ENCODE assay signal across 36 cellular contexts in genomic region chr12:16282978-16283377, GRCh38. TPM values are rescaled to one million over a fixed set of nuclear protein-coding genes. Genes with fewer than 3 reads are reported as not detected.
"Had no signal": no experiment of that assay in that cellular context is flagged by ENCODE, and none has a peak within 500 bp of the region (broad histone marks: within the 10 kb centered on the region; RNA-seq: fewer than 3 reads in every experiment).

No MANE protein-coding gene starts in this region.

- H3K27ac ChIP-seq: adrenal gland, body of pancreas, esophagus muscularis mucosa, foreskin keratinocyte, gastrocnemius medialis, heart left ventricle had no signal

- H3K36me3 ChIP-seq: adrenal gland, esophagus muscularis mucosa, gastrocnemius medialis, heart left ventricle had no signal

- H3K36me3 Mint-ChIP-seq: activated CD4-positive, alpha-beta memory T cell treated with anti-CD3 and anti-CD28 coated beads for 36 hours; activated CD8-positive, alpha-beta memory T cell treated with anti-CD3 and anti-CD28 coated beads, Interleukin-2, amount 10 ng/mL, durations not matched to agents 7 days and 5 days; activated naive CD4-positive, alpha-beta T cell treated with anti-CD3 and anti-CD28 coated beads, Interleukin-2, amount 50 U/mL, for 24 hours; activated naive CD8-positive, alpha-beta T cell treated with anti-CD3 and anti-CD28 coated beads for 36 hours had no signal

- H3K4me3 Mint-ChIP-seq: activated CD4-positive, alpha-beta memory T cell treated with anti-CD3 and anti-CD28 coated beads for 36 hours; activated CD4-positive, alpha-beta T cell treated with anti-CD3 and anti-CD28 coated beads for 36 hours; activated CD4-positive, alpha-beta T cell treated with anti-CD3 and anti-CD28 coated beads, Interleukin-2, amount 10 ng/mL, durations not matched to agents 24 days and 14 days; activated CD8-positive, alpha-beta memory T cell treated with anti-CD3 and anti-CD28 coated beads, Interleukin-2, amount 10 ng/mL, durations not matched to agents 7 days and 5 days; activated CD8-positive, alpha-beta T cell treated with anti-CD3 and anti-CD28 coated beads, Interleukin-2, amount 10 ng/mL, durations not matched to agents 7 days and 5 days; activated naive CD4-positive, alpha-beta T cell treated with anti-CD3 and anti-CD28 coated beads for 36 hours; activated naive CD4-positive, alpha-beta T cell treated with anti-CD3 and anti-CD28 coated beads, Interleukin-2, amount 50 U/mL, for 24 hours; activated naive CD8-positive, alpha-beta T cell treated with anti-CD3 and anti-CD28 coated beads for 36 hours; activated naive CD8-positive, alpha-beta T cell treated with anti-CD3 and anti-CD28 coated beads, Interleukin-2, amount 50 U/mL, for 24 hours; activated T-helper 1 cell treated with anti-CD3 and anti-CD28 coated beads, Interleukin-12 subunit alpha, Interleukin-12 subunit beta, Interleukin-2, Interleukin-4 antibody, amounts not matched to agents 30 ng/mL and 10 ng/mL and 1 ng/mL, durations not matched to agents 14 hours and 24 hours and 36 hours; effector memory CD8-positive, alpha-beta T cell had no signal

- H3K27ac Mint-ChIP-seq: activated CD4-positive, alpha-beta memory T cell treated with anti-CD3 and anti-CD28 coated beads for 36 hours; activated CD4-positive, alpha-beta T cell treated with anti-CD3 and anti-CD28 coated beads for 36 hours; activated CD4-positive, alpha-beta T cell treated with anti-CD3 and anti-CD28 coated beads, Interleukin-2, amount 10 ng/mL, durations not matched to agents 24 days and 14 days; activated CD8-positive, alpha-beta memory T cell treated with anti-CD3 and anti-CD28 coated beads, Interleukin-2, amount 10 ng/mL, durations not matched to agents 7 days and 5 days; activated CD8-positive, alpha-beta T cell treated with anti-CD3 and anti-CD28 coated beads, Interleukin-2, amount 10 ng/mL, durations not matched to agents 7 days and 5 days; activated naive CD4-positive, alpha-beta T cell treated with anti-CD3 and anti-CD28 coated beads for 36 hours; activated naive CD4-positive, alpha-beta T cell treated with anti-CD3 and anti-CD28 coated beads, Interleukin-2, amount 50 U/mL, for 24 hours; activated naive CD8-positive, alpha-beta T cell treated with anti-CD3 and anti-CD28 coated beads for 36 hours; activated naive CD8-positive, alpha-beta T cell treated with anti-CD3 and anti-CD28 coated beads, Interleukin-2, amount 50 U/mL, for 24 hours; activated T-helper 1 cell treated with anti-CD3 and anti-CD28 coated beads, Interleukin-12 subunit alpha, Interleukin-12 subunit beta, Interleukin-2, Interleukin-4 antibody, amounts not matched to agents 30 ng/mL and 10 ng/mL and 1 ng/mL, durations not matched to agents 14 hours and 24 hours and 36 hours; activated T-helper 2 cell treated with anti-CD3 and anti-CD28 coated beads, Interferon-gamma antibody, Interleukin-2, Interleukin-4, amounts not matched to agents 10 μg/mL and 5 μg/mL and 100 μg/mL, durations not matched to agents 14 hours and 24 hours and 36 hours; effector memory CD8-positive, alpha-beta T cell had no signal

- H3K27me3 ChIP-seq: adrenal gland, body of pancreas, esophagus muscularis mucosa, foreskin keratinocyte, gastrocnemius medialis, heart left ventricle had no signal

- FAIRE-seq: colon had no signal

- H3K27me3 Mint-ChIP-seq: activated CD4-positive, alpha-beta memory T cell treated with anti-CD3 and anti-CD28 coated beads for 36 hours; activated CD4-positive, alpha-beta T cell treated with anti-CD3 and anti-CD28 coated beads for 36 hours; activated CD4-positive, alpha-beta T cell treated with anti-CD3 and anti-CD28 coated beads, Interleukin-2, amount 10 ng/mL, durations not matched to agents 24 days and 14 days; activated CD8-positive, alpha-beta memory T cell treated with anti-CD3 and anti-CD28 coated beads, Interleukin-2, amount 10 ng/mL, durations not matched to agents 7 days and 5 days; activated naive CD4-positive, alpha-beta T cell treated with anti-CD3 and anti-CD28 coated beads, Interleukin-2, amount 50 U/mL, for 24 hours; activated naive CD8-positive, alpha-beta T cell treated with anti-CD3 and anti-CD28 coated beads for 36 hours; activated naive CD8-positive, alpha-beta T cell treated with anti-CD3 and anti-CD28 coated beads, Interleukin-2, amount 50 U/mL, for 24 hours; effector memory CD8-positive, alpha-beta T cell had no signal

- H3K4me1 ChIP-seq: adrenal gland, body of pancreas, esophagus muscularis mucosa, foreskin keratinocyte, gastrocnemius medialis, heart left ventricle had no signal

- H3K9me3 ChIP-seq: adrenal gland, body of pancreas, esophagus muscularis mucosa, gastrocnemius medialis had no signal

- DNase-seq: activated CD4-positive, alpha-beta memory T cell treated with anti-CD3 and anti-CD28 coated beads for 36 hours; activated CD4-positive, alpha-beta T cell treated with anti-CD3 and anti-CD28 coated beads for 36 hours; activated CD4-positive, alpha-beta T cell treated with anti-CD3 and anti-CD28 coated beads, Interleukin-2, amount 10 ng/mL, durations not matched to agents 24 days and 14 days; activated CD4-positive, CD25-positive, alpha-beta regulatory T cell; activated CD4-positive, CD25-positive, alpha-beta regulatory T cell treated with anti-CD3 and anti-CD28 coated beads, Interleukin-2, amount 50 U/mL, for 72 hours; activated CD8-positive, alpha-beta memory T cell treated with anti-CD3 and anti-CD28 coated beads, Interleukin-2, amount 10 ng/mL, durations not matched to agents 7 days and 5 days; activated CD8-positive, alpha-beta memory T cell treated with anti-CD3 and anti-CD28 coated beads, Interleukin-2, amount 50 U/mL, for 4 hours; activated CD8-positive, alpha-beta T cell treated with anti-CD3 and anti-CD28 coated beads, Interleukin-2, amount 10 ng/mL, durations not matched to agents 7 days and 5 days; activated effector memory CD4-positive, alpha-beta T cell treated with anti-CD3 and anti-CD28 coated beads, Interleukin-2, amount 50 U/mL, for 16 hours; activated naive CD4-positive, alpha-beta T cell treated with anti-CD3 and anti-CD28 coated beads for 36 hours; activated naive CD8-positive, alpha-beta T cell treated with anti-CD3 and anti-CD28 coated beads for 36 hours; activated naive CD8-positive, alpha-beta T cell treated with anti-CD3 and anti-CD28 coated beads, Interleukin-2, amount 50 U/mL, for 24 hours; activated T-cell treated with anti-CD3 and anti-CD28 coated beads, Interleukin-2, amount 50 U/mL, for 1 hour; activated T-cell treated with anti-CD3 and anti-CD28 coated beads, Interleukin-2, amount 50 U/mL, for 48 hours; adrenal gland; amygdala; aorta; body of pancreas; caudate nucleus; cortex of kidney; dermis blood vessel endothelial cell; effector CD4-positive, alpha-beta T cell; effector memory CD8-positive, alpha-beta T cell; erythroblast; foreskin keratinocyte; gastrocnemius medialis; glutamatergic neuron; heart left ventricle; T-helper 2 cell had no signal

- H3K9me3 Mint-ChIP-seq: activated naive CD8-positive, alpha-beta T cell treated with anti-CD3 and anti-CD28 coated beads, Interleukin-2, amount 50 U/mL, for 24 hours had no signal

- ATAC-seq: activated CD4-positive, alpha-beta T cell treated with anti-CD3 and anti-CD28 coated beads for 36 hours; activated CD8-positive, alpha-beta memory T cell treated with anti-CD3 and anti-CD28 coated beads, Interleukin-2, amount 10 ng/mL, durations not matched to agents 7 days and 5 days; activated CD8-positive, alpha-beta T cell treated with anti-CD3 and anti-CD28 coated beads, Interleukin-2, amount 10 ng/mL, durations not matched to agents 7 days and 5 days; activated naive CD8-positive, alpha-beta T cell treated with anti-CD3 and anti-CD28 coated beads, Interleukin-2, amount 50 U/mL, for 24 hours; body of pancreas; effector memory CD8-positive, alpha-beta T cell; foreskin keratinocyte; gastrocnemius medialis; heart left ventricle had no signal

- H3K4me1 Mint-ChIP-seq: activated CD4-positive, alpha-beta T cell treated with anti-CD3 and anti-CD28 coated beads for 36 hours; activated CD4-positive, alpha-beta T cell treated with anti-CD3 and anti-CD28 coated beads, Interleukin-2, amount 10 ng/mL, durations not matched to agents 24 days and 14 days; activated CD8-positive, alpha-beta memory T cell treated with anti-CD3 and anti-CD28 coated beads, Interleukin-2, amount 10 ng/mL, durations not matched to agents 7 days and 5 days; activated naive CD4-positive, alpha-beta T cell treated with anti-CD3 and anti-CD28 coated beads, Interleukin-2, amount 50 U/mL, for 24 hours; activated naive CD8-positive, alpha-beta T cell treated with anti-CD3 and anti-CD28 coated beads for 36 hours; activated naive CD8-positive, alpha-beta T cell treated with anti-CD3 and anti-CD28 coated beads, Interleukin-2, amount 50 U/mL, for 24 hours had no signal

- H3K4me3 ChIP-seq: adrenal gland, body of pancreas, esophagus muscularis mucosa, gastrocnemius medialis, heart left ventricle had no signal

RNA-seq across cellular contexts. Expression of gene SLC15A5, which starts 5.5 kb away (rescaled TPM):
- total RNA-seq: activated CD4-positive, alpha-beta memory T cell treated with anti-CD3 and anti-CD28 coated beads for 36 hours; activated CD4-positive, alpha-beta T cell treated with anti-CD3 and anti-CD28 coated beads for 36 hours; activated CD4-positive, alpha-beta T cell treated with anti-CD3 and anti-CD28 coated beads, Interleukin-2, amount 10 ng/mL, durations not matched to agents 24 days and 14 days; activated CD8-positive, alpha-beta memory T cell treated with anti-CD3 and anti-CD28 coated beads for 36 hours; activated CD8-positive, alpha-beta memory T cell treated with anti-CD3 and anti-CD28 coated beads, Interleukin-2, amount 10 ng/mL, durations not matched to agents 7 days and 5 days; activated CD8-positive, alpha-beta T cell treated with anti-CD3 and anti-CD28 coated beads, Interleukin-2, amount 10 ng/mL, durations not matched to agents 7 days and 5 days; activated naive CD4-positive, alpha-beta T cell treated with anti-CD3 and anti-CD28 coated beads for 36 hours; activated naive CD8-positive, alpha-beta T cell treated with anti-CD3 and anti-CD28 coated beads for 36 hours; activated T-helper 1 cell treated with anti-CD3 and anti-CD28 coated beads, Interleukin-12 subunit alpha, Interleukin-12 subunit beta, Interleukin-2, Interleukin-4 antibody, amounts not matched to agents 30 ng/mL and 10 ng/mL and 1 ng/mL, durations not matched to agents 14 hours and 24 hours and 36 hours; activated T-helper 2 cell treated with anti-CD3 and anti-CD28 coated beads, Interferon-gamma antibody, Interleukin-2, Interleukin-4, amounts not matched to agents 10 μg/mL and 5 μg/mL and 100 μg/mL, durations not matched to agents 14 hours and 24 hours and 36 hours; adrenal gland; aorta; body of pancreas; chondrocyte; dermis blood vessel endothelial cell; esophagus muscularis mucosa; foreskin keratinocyte; gastrocnemius medialis; heart left ventricle had no signal
- polyA plus RNA-seq: adrenal gland, aorta, foreskin keratinocyte, heart left ventricle had no signal
